In the genomic region with DNA sequence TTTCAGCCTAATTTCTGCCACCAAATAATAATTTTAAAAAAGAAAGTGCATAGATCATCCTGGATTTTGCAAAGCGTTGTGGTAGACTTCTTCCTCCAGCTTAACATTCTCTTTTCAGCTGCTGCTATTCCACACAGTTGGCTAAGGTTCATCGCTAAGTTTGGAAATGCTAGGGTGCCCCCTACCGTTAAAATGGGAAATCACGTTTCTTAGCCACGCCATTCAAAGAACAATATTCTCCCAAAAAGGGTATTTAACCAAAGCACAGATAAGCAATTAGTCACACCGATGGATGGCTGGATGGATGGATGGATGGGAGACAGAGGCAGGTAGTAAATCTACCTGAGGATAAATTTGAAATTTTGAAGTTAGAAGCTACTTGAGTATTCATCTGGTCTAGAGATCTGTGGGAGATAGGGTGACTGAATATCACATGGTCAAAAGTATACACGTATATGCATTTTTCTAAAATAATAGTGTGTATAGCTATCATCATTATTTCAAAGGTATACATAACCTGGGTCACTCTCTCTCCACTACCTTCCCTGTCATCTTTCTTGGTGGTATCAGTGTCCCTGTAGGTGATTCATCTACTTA, we compare ENCODE assay signal across 8 cellular contexts.
A peak's percentile ranks its signal among the peaks of the same experiment; 100 is the strongest.
DNase-seq lines count a peak whose midpoint lies in the region; ATAC-seq and TF ChIP-seq lines count a peak whose summit lies in the region.

No MANE protein-coding gene starts in this region.

- peak; percentile 76 for DNase-seq in DMS 273 (lab: John Stamatoyannopoulos, UW; ENCODE audit: unreplicated experiment)
- DNase-seq in GM19240 (ENCODE audit: insufficient read length, low spot score), result peak; percentile 17
- peak; percentile 13 for DNase-seq in NCI-H524 treated with DMSO at 0.1 percent for 48 hours (lab: John Stamatoyannopoulos, UW)
- peak; percentile 22 to 45 for DNase-seq in activated T-cell treated with anti-CD3 and anti-CD28 coated beads, Interleukin-2, amount 50 U/mL, for 72 hours
- DNase-seq in GM19238 (ENCODE audit: insufficient read length, low spot score), result no peak

- TF ChIP-seq CTCF in gastroesophageal sphincter (IDR thresholded peaks at IDR 0.05) (peak; percentile 62 to 78 (median 72)), parathyroid adenoma (IDR thresholded peaks at IDR 0.05) (peak; percentile 79)

- H3K4me3 ChIP-seq in gastroesophageal sphincter (no peak overlapping the region), parathyroid adenoma (ENCODE audit: low read depth, low read length) (no peak overlapping the region)

- H3K27me3 ChIP-seq in gastroesophageal sphincter, result peaks cover 5% of the 10 kb centered on the region
- no peaks in the 10 kb centered on the region for H3K27me3 ChIP-seq in parathyroid adenoma (ENCODE audit: control insufficient read depth, insufficient read depth, low read length)

- ATAC-seq in HG03196 (IDR thresholded peaks at IDR 0.05; ENCODE audit: unreplicated experiment), result peak; percentile 85
- peak; percentile 46 to 50 for ATAC-seq in activated T-cell treated with anti-CD3 and anti-CD28 coated beads, Interleukin-2, amount 50 U/mL, for 72 hours (replicated peaks in 1 of 2)
- ATAC-seq in gastroesophageal sphincter, result peak; percentile 65

- no peak overlapping the region for H3K27ac Mint-ChIP-seq in activated T-cell treated with anti-CD3 and anti-CD28 coated beads, Interleukin-2, amount 50 U/mL, for 72 hours

- H3K36me3 ChIP-seq in gastroesophageal sphincter (no peaks in the 10 kb centered on the region), parathyroid adenoma (ENCODE audit: control insufficient read depth, insufficient read depth, low read length) (no peaks in the 10 kb centered on the region)

- no peaks in the 10 kb centered on the region for H3K36me3 Mint-ChIP-seq in activated T-cell treated with anti-CD3 and anti-CD28 coated beads, Interleukin-2, amount 50 U/mL, for 72 hours (ENCODE audit: insufficient read depth in 2 of 2)

- H3K79me2 ChIP-seq in parathyroid adenoma, result no peaks in the 10 kb centered on the region

- 3 to 9% methylated on average over 5 to 7 of the region's 7 CpGs for WGBS in gastroesophageal sphincter (ENCODE audit: low coverage in 1 of 2), 2 donors

- no peaks in the 10 kb centered on the region for H3K4me1 Mint-ChIP-seq in activated T-cell treated with anti-CD3 and anti-CD28 coated beads, Interleukin-2, amount 50 U/mL, for 72 hours (ENCODE audit: low read depth)

- H3K27ac ChIP-seq in gastroesophageal sphincter (no peak overlapping the region), parathyroid adenoma (no peak overlapping the region)

- TF ChIP-seq EP300 in gastroesophageal sphincter (IDR thresholded peaks at IDR 0.05), result no peak

- H2AFZ ChIP-seq in parathyroid adenoma, result peak overlapping the region; percentile 27

- no peaks in the 10 kb centered on the region for H3K9me3 ChIP-seq in gastroesophageal sphincter
- H3K9me3 ChIP-seq in parathyroid adenoma (ENCODE audit: control insufficient read depth, low read length), result no peaks in the 10 kb centered on the region

- H3K27me3 Mint-ChIP-seq in activated T-cell treated with anti-CD3 and anti-CD28 coated beads, Interleukin-2, amount 50 U/mL, for 72 hours (ENCODE audit: low read depth), result peaks cover 25% of the 10 kb centered on the region

- no peak overlapping the region for H3K9ac ChIP-seq in parathyroid adenoma

- no peak overlapping the region for H3K4me3 Mint-ChIP-seq in activated T-cell treated with anti-CD3 and anti-CD28 coated beads, Interleukin-2, amount 50 U/mL, for 72 hours

- no peaks in the 10 kb centered on the region for H3K9me3 Mint-ChIP-seq in activated T-cell treated with anti-CD3 and anti-CD28 coated beads, Interleukin-2, amount 50 U/mL, for 72 hours

- no peak for TF ChIP-seq POLR2A in gastroesophageal sphincter (IDR thresholded peaks at IDR 0.05)

- H3K4me1 ChIP-seq in gastroesophageal sphincter (no peaks in the 10 kb centered on the region), parathyroid adenoma (no peaks in the 10 kb centered on the region)

- no peak overlapping the region for H3K4me2 ChIP-seq in parathyroid adenoma (ENCODE audit: low read length)
